In genomic region chr1:37676281-37677243, GRCh38 we compare ENCODE assay signal across 12 cellular contexts. TPM values are rescaled to one million over a fixed set of nuclear protein-coding genes. Genes with fewer than 3 reads are reported as not detected.
DNase-seq lines count a peak whose midpoint lies in the region; ATAC-seq, FAIRE-seq and TF ChIP-seq lines count a peak whose summit lies in the region.
"Had no signal": no experiment of that assay in that cellular context is flagged by ENCODE, and none has a peak within 500 bp of the region (broad histone marks: within the 10 kb centered on the region; RNA-seq: fewer than 3 reads in every experiment).

No MANE protein-coding gene starts in this region.

- intact Hi-C loops in sigmoid colon (cut with DNase I): loop anchor here (2.0 kb wide), 1 partner anchor 72 kb away; no protein-coding TSS in a partner anchor

- H3K27ac ChIP-seq in sigmoid colon: peak overlapping the region in 3 of 4 donors; percentile 42 to 66 (median 64)
- peak overlapping the region in 1 of 2 donors; percentile 10 for H3K27ac ChIP-seq in small intestine (ENCODE audit: low read depth in 1 of 2, low read length in 1 of 2)
- H3K27ac ChIP-seq: WERI-Rb-1 had no signal

- peaks cover 13% of the 10 kb centered on the region for H3K27me3 Mint-ChIP-seq in brain

- no peaks in the 10 kb centered on the region for H3K9me3 ChIP-seq in sigmoid colon
- no peaks in the 10 kb centered on the region for H3K9me3 ChIP-seq in small intestine (ENCODE audit: control insufficient read depth, low read depth)

- peak overlapping the region in 1 of 5 experiments; percentile 7 for H3K4me3 Mint-ChIP-seq in brain

- no peak for TF ChIP-seq POLR2A in sigmoid colon (IDR thresholded peaks at IDR 0.05)

- 38 to 39% methylated on average over 15 of the region's 15 CpGs for WGBS in sigmoid colon, 2 donors
- WGBS in small intestine, 3 donors: 41 to 53% (median 51%) methylated on average over 15 of the region's 15 CpGs

- no peak for FAIRE-seq in small intestine (lab: Jason Lieb, UNC)

- ATAC-seq in HG02763 (IDR thresholded peaks at IDR 0.05; ENCODE audit: unreplicated experiment): peak; percentile 56
- no peak for ATAC-seq in omental fat pad (ENCODE audit: low FRiP score)
- no peak for ATAC-seq in HG03097 (IDR thresholded peaks at IDR 0.05; ENCODE audit: low FRiP score, unreplicated experiment)
- ATAC-seq: activated naive CD4-positive, alpha-beta T cell treated with anti-CD3 and anti-CD28 coated beads, Interleukin-2, amount 50 U/mL, for 72 hours; left colon had no signal

- TF ChIP-seq CTCF in GM13977 (IDR thresholded peaks at IDR 0.05; ENCODE audit: extremely low read depth, insufficient read depth, missing control alignments): peak; percentile 28
- no peak for TF ChIP-seq CTCF in brain (conservative IDR thresholded peaks at IDR 0.05)
- TF ChIP-seq CTCF in sigmoid colon (IDR thresholded peaks at IDR 0.05): no peak
- no peak for TF ChIP-seq CTCF in omental fat pad (IDR thresholded peaks at IDR 0.05)

- no peaks in the 10 kb centered on the region for H3K9me3 Mint-ChIP-seq in brain
- H3K9me3 Mint-ChIP-seq: activated naive CD4-positive, alpha-beta T cell treated with anti-CD3 and anti-CD28 coated beads, Interleukin-2, amount 50 U/mL, for 72 hours had no signal

- in situ Hi-C loops in GM13977 (cut with MboI; ENCODE audit: low pct_unique_long_range_greater_than_20kb, low sequenced_read_pairs, unreplicated experiment): loop anchor here (10.0 kb wide), 1 partner anchor 72 kb away; no protein-coding TSS in a partner anchor

- peak overlapping the region in 3 of 5 experiments; percentile 0 to 77 (median 39) for H3K27ac Mint-ChIP-seq in brain

- no peaks in the 10 kb centered on the region for H3K36me3 ChIP-seq in sigmoid colon
- no peaks in the 10 kb centered on the region for H3K36me3 ChIP-seq in small intestine (ENCODE audit: control insufficient read depth in 2 of 2, insufficient read depth in 2 of 2, low read length in 2 of 2)

- H3K4me3 ChIP-seq in sigmoid colon (no peak overlapping the region), small intestine (ENCODE audit: low read depth in 1 of 2, low read length in 2 of 2) (no peak overlapping the region)

- DNase-seq in GM13977 (ENCODE audit: low spot score): peak; percentile 48
- DNase-seq in sigmoid colon: peak; percentile 83
- DNase-seq in omental fat pad (ENCODE audit: low spot score): no peak
- DNase-seq in NCI-H446 (lab: John Stamatoyannopoulos, UW): no peak
- DNase-seq in small intestine: no peak
- DNase-seq: left colon, WERI-Rb-1 had no signal

- H3K4me1 Mint-ChIP-seq in brain: peaks cover 27% of the 10 kb centered on the region

- H3K4me1 ChIP-seq in sigmoid colon (peaks cover 0 to 29% (median 25%) of the 10 kb centered on the region in 4 donors), small intestine (ENCODE audit: control insufficient read depth in 2 of 2, insufficient read depth in 1 of 2, low read depth in 1 of 2, low read length in 1 of 2) (no peaks in the 10 kb centered on the region)

- peak in 1 of 4 donors; percentile 9 for TF ChIP-seq EP300 in sigmoid colon (IDR thresholded peaks at IDR 0.05)

- peaks cover 0 to 14% (median 4%) of the 10 kb centered on the region in 3 donors for H3K27me3 ChIP-seq in sigmoid colon
- peaks cover 0 to 2% of the 10 kb centered on the region in 2 donors for H3K27me3 ChIP-seq in small intestine (ENCODE audit: control insufficient read depth in 2 of 2, insufficient read depth in 2 of 2, low read length in 2 of 2)

- peaks cover 7% of the 10 kb centered on the region for H3K36me3 Mint-ChIP-seq in brain
- H3K36me3 Mint-ChIP-seq: activated naive CD4-positive, alpha-beta T cell treated with anti-CD3 and anti-CD28 coated beads, Interleukin-2, amount 50 U/mL, for 72 hours had no signal

RNA-seq across cellular contexts. Expression of gene CDCA8, which starts 15.8 kb away (rescaled TPM):
- polyA plus RNA-seq in brain (ENCODE audit: insufficient read depth, low read depth, low replicate concordance) (48.1 TPM), sigmoid colon (10 to 100 TPM in 1 of 3 donors, 1 to 10 TPM in 2; 4.8 to 21.4 (median 6.7) TPM), small intestine (10 to 100 TPM in 1 of 3 donors, 1 to 10 TPM in 2; 4.0 to 23.5 (median 4.6) TPM)
- total RNA-seq in sigmoid colon (under 1 TPM in 3 of 4 donors, not detected in 1; under 0.01 to 0.55 (median 0.16) TPM), omental fat pad (1 to 10 TPM in 1 of 4 donors, under 1 TPM in 2, not detected in 1; 0.28 to 1.7 (median 0.63) TPM)

RNA-seq across cellular contexts. Expression of gene RSPO1, which starts 41.9 kb away (rescaled TPM):
- not detected for polyA plus RNA-seq in brain (ENCODE audit: insufficient read depth, low read depth, low replicate concordance)
- total RNA-seq in sigmoid colon: 1 to 10 TPM in 1 of 4 donors, under 1 TPM in 3; 0.41 to 2.2 (median 0.77) TPM
- polyA plus RNA-seq in sigmoid colon: 1 to 10 TPM in 1 of 3 donors, under 1 TPM in 2; 0.46 to 1.8 (median 0.92) TPM
- 10 to 100 TPM in 3 of 4 donors, 1 to 10 TPM in 1; 1.7 to 47.3 (median 13.5) TPM for total RNA-seq in omental fat pad
- polyA plus RNA-seq in small intestine: 1 to 10 TPM in 1 of 3 donors, under 1 TPM in 1, not detected in 1; 0.27 to 1.2 TPM
- total RNA-seq: activated naive CD4-positive, alpha-beta T cell treated with anti-CD3 and anti-CD28 coated beads, Interleukin-2, amount 50 U/mL, for 72 hours; skeletal muscle tissue had no signal

Comparison
In these comparisons a context has a peak if more than half of its experiments do, and no peak if none do; other contexts are left out.
1. DNase-seq: peak in GM13977 (single experiment) and sigmoid colon (single experiment); none in omental fat pad (single experiment), NCI-H446 (0 of 2) and small intestine (single experiment).